ENCODE assay signal across 9 cellular contexts in genomic region chr17:17613708-17614114, GRCh38. TPM values are rescaled to one million over a fixed set of nuclear protein-coding genes. Genes with fewer than 3 reads are reported as not detected.
A peak's percentile ranks its signal among the peaks of the same experiment; 100 is the strongest.
DNase-seq lines count a peak whose midpoint lies in the region; ATAC-seq and TF ChIP-seq lines count a peak whose summit lies in the region.
"Had no signal": no experiment of that assay in that cellular context is flagged by ENCODE, and none has a peak within 500 bp of the region (broad histone marks: within the 10 kb centered on the region; RNA-seq: fewer than 3 reads in every experiment).

No MANE protein-coding gene starts in this region.

- peak; percentile 47 for TF ChIP-seq CTCF in KMS-11 (conservative IDR thresholded peaks at IDR 0.05; ENCODE audit: low read depth, low read length)
- peak; percentile 75 for TF ChIP-seq CTCF in RWPE2 (IDR thresholded peaks at IDR 0.05; ENCODE audit: poor library complexity, severe bottlenecking)
- peak; percentile 58 to 83 (median 75) for TF ChIP-seq CTCF in adrenal gland (IDR thresholded peaks at IDR 0.05)

- no peak overlapping the region for H2AFZ ChIP-seq in KMS-11 (ENCODE audit: low read depth)

- H4K20me1 ChIP-seq in KMS-11 (ENCODE audit: insufficient read depth) = no peaks in the 10 kb centered on the region

- H3K36me3 ChIP-seq in KMS-11 (ENCODE audit: insufficient read depth) (no peaks in the 10 kb centered on the region), RWPE2 (ENCODE audit: low read depth) (no peaks in the 10 kb centered on the region), adrenal gland (replicated peaks in 1 of 2) (no peaks in the 10 kb centered on the region)

- no peak overlapping the region for H3K27ac ChIP-seq in KMS-11
- H3K27ac ChIP-seq in RWPE2 (ENCODE audit: poor library complexity, severe bottlenecking) = no peak overlapping the region
- no peak overlapping the region for H3K27ac ChIP-seq in adrenal gland
- H3K27ac ChIP-seq: epithelial cell of prostate had no signal

- no peak overlapping the region for H3K9ac ChIP-seq in KMS-11

- H3K4me1 ChIP-seq in KMS-11 (ENCODE audit: low read depth, poor library complexity, severe bottlenecking) (no peaks in the 10 kb centered on the region), RWPE2 (ENCODE audit: insufficient read depth, poor library complexity, severe bottlenecking) (no peaks in the 10 kb centered on the region), adrenal gland (replicated peaks in 1 of 2) (no peaks in the 10 kb centered on the region)

- DNase-seq in NCI-H510A treated with DMSO at 0.1 percent for 48 hours (lab: John Stamatoyannopoulos, UW) = peak; percentile 76
- no peak for DNase-seq in NCI-H510A (lab: John Stamatoyannopoulos, UW)
- no peak for DNase-seq in RWPE2 (ENCODE audit: low spot score)
- peak; percentile 49 to 82 (median 62) for DNase-seq in adrenal gland
- DNase-seq in left ventricle myocardium superior = no peak
- peak; percentile 67 for DNase-seq in sciatic nerve (ENCODE audit: low spot score)

- no peaks in the 10 kb centered on the region for H3K27me3 ChIP-seq in KMS-11 (ENCODE audit: insufficient read depth, low read depth)
- H3K27me3 ChIP-seq in RWPE2 (ENCODE audit: insufficient read depth, poor library complexity, severe bottlenecking) = no peaks in the 10 kb centered on the region
- no peaks in the 10 kb centered on the region for H3K27me3 ChIP-seq in adrenal gland

- WGBS in adrenal gland, 4 donors = 0 to 4% (median 1%) methylated on average over 2 to 3 of the region's 3 CpGs

- TF ChIP-seq POLR2A in adrenal gland (IDR thresholded peaks at IDR 0.05) = no peak

- H3K79me2 ChIP-seq in KMS-11 (ENCODE audit: insufficient read depth, low read depth) = no peaks in the 10 kb centered on the region

- H3K4me2 ChIP-seq in KMS-11 = no peak overlapping the region

- intact Hi-C loops in adrenal gland (cut with DNase I) = no loop called here
- intact Hi-C loops in left ventricle myocardium superior (cut with micrococcal nuclease) = no loop called here
- intact Hi-C loops in sciatic nerve (cut with DNase I) = no loop called here

- no peaks in the 10 kb centered on the region for H3K9me3 ChIP-seq in RWPE2 (ENCODE audit: severe bottlenecking)
- H3K9me3 ChIP-seq in adrenal gland (replicated peaks in 1 of 3) = no peaks in the 10 kb centered on the region

- no peak overlapping the region for H3K4me3 ChIP-seq in KMS-11 (IDR thresholded peaks at IDR 0.05; ENCODE audit: insufficient read depth, low read depth, low read length)
- H3K4me3 ChIP-seq in RWPE2 (ENCODE audit: severe bottlenecking) = no peak overlapping the region
- H3K4me3 ChIP-seq in adrenal gland = no peak overlapping the region

- ATAC-seq in RWPE2 (ENCODE audit: low read depth) (peak; percentile 87), left ventricle myocardium superior (peak; percentile 91), sciatic nerve (peak; percentile 89), HG02623 (IDR thresholded peaks at IDR 0.05; ENCODE audit: unreplicated experiment) (no peak)

RNA-seq across cellular contexts. Expression of gene PEMT, which starts 22.2 kb away (rescaled TPM):
- total RNA-seq in adrenal gland (100 to 1,000 TPM in 1 of 8 donors, 10 to 100 TPM in 7; 41.6 to 111 (median 65.3) TPM), left ventricle myocardium superior (17.9 TPM), sciatic nerve (27.6 TPM)
- polyA plus RNA-seq in adrenal gland = 100 to 1,000 TPM in 1 of 3 donors, 10 to 100 TPM in 2; 19.7 to 141 (median 89.3) TPM

Comparison
In these comparisons a context has a peak if more than half of its experiments do, and no peak if none do; other contexts are left out.
1. DNase-seq: peak in NCI-H510A treated with DMSO at 0.1 percent for 48 hours (single experiment), adrenal gland (7 of 7) and sciatic nerve (single experiment); none in NCI-H510A (single experiment), RWPE2 (single experiment) and left ventricle myocardium superior (single experiment).
2. Peak in every context shown above with its lines, with median percentiles within 50 percentile points of each other: CTCF ChIP-seq.